ENCODE assay signal across 8 cellular contexts in the genomic region with DNA sequence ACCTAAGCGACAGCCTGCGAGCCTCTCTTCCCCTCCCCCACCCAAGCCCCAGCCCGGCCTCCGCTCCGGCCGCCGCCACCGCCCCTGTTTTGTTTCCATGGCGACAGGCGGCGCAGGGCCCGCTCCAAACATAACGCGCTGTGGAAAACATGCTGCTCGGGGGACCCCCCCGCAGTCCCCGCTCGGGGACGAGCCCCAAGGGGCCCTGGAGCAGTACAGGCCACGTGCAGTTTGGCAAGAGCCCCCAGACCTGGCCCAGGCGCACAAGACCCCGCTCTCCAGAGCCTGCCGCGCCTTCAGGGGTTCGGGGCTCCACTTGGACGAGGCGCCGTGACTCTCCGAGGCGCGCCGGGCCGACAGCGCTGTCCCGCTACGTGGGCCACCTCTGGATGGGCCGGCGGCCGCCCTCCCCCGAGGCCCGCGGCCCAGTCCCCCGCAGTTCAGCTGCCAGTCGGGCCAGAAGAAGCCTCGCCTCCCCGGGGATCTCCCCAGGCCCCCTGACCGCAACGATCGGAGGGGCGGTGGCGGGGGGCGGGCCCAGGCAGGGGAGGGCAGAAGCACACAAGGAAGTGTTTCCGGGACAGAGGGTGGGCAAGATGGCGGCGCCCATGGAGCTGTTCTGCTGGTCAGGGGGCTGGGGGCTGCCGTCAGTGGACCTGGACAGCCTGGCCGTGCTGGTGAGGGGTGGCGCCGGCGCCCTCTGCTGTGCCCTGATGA. TPM values are rescaled to one million over a fixed set of nuclear protein-coding genes. Genes with fewer than 3 reads are reported as not detected.
DNase-seq lines count a peak whose midpoint lies in the region; ATAC-seq and TF ChIP-seq lines count a peak whose summit lies in the region.

A gene with protein sequence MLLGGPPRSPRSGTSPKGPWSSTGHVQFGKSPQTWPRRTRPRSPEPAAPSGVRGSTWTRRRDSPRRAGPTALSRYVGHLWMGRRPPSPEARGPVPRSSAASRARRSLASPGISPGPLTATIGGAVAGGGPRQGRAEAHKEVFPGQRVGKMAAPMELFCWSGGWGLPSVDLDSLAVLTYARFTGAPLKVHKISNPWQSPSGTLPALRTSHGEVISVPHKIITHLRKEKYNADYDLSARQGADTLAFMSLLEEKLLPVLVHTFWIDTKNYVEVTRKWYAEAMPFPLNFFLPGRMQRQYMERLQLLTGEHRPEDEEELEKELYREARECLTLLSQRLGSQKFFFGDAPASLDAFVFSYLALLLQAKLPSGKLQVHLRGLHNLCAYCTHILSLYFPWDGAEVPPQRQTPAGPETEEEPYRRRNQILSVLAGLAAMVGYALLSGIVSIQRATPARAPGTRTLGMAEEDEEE (plus strand): TSS at position 40 of the 717 bp plus-strand sequence. CDS start 110 bp downstream, at position 150.

- no peaks in the 10 kb centered on the region for H3K36me3 ChIP-seq in adrenal gland (replicated peaks in 1 of 2)
- no peaks in the 10 kb centered on the region for H3K36me3 ChIP-seq in prostate gland

- H3K4me3 ChIP-seq in HFF-Myc (replicated peaks; ENCODE audit: low read depth, low read length) (peak within 1 kb of the TSS; percentile 100), adrenal gland (peak within 1 kb of the TSS; percentile 55 to 94 (median 84)), prostate gland (peak within 1 kb of the TSS; percentile 77 to 95)

- intact Hi-C loops in T-helper 1 cell treated with Interleukin-12 subunit alpha and Interleukin-12 subunit beta and Interleukin-4 antibody, amounts not matched to agents 30 ng/mL and 1 ng/mL, for 36 hours (cut with micrococcal nuclease), result loop anchor here (1.0 kb wide), 3 partner anchors 18 to 53 kb away; partner anchors contain the start of gene SCAMP3
- intact Hi-C loops in adrenal gland (cut with DNase I), result loop anchor here in 1 of 2 donors (5.0 kb wide), 1 partner anchor 33 kb away; a partner anchor contains a TSS
- intact Hi-C loops in left cardiac atrium (cut with DNase I), result no loop called here
- intact Hi-C loops in prostate gland (cut with DNase I), result loop anchor here (5.0 kb wide), 1 partner anchor 33 kb away; a partner anchor contains a TSS

- TF ChIP-seq CTCF in HFF-Myc (IDR thresholded peaks at IDR 0.05; ENCODE audit: low read depth, low read length, missing control alignments), result no peak
- TF ChIP-seq CTCF in adrenal gland (IDR thresholded peaks at IDR 0.05), result no peak
- peak in 1 of 4 experiments; percentile 12 for TF ChIP-seq CTCF in prostate gland (IDR thresholded peaks at IDR 0.05)

- TF ChIP-seq POLR2A in adrenal gland (IDR thresholded peaks at IDR 0.05) (peak in 1 of 2 donors; percentile 25), prostate gland (IDR thresholded peaks at IDR 0.05) (peak; percentile 59)

- WGBS in adrenal gland, 4 donors, result 0 to 2% (median 0%) methylated on average over 9 to 60 of the region's 60 CpGs
- WGBS in prostate gland, result under 1% methylated on average over 59 of the region's 60 CpGs

- ATAC-seq in left cardiac atrium, result peak; percentile 89

- H3K27me3 ChIP-seq in adrenal gland (no peaks in the 10 kb centered on the region), prostate gland (replicated peaks; ENCODE audit: insufficient read depth) (no peaks in the 10 kb centered on the region)

- H3K4me1 ChIP-seq in adrenal gland (replicated peaks in 1 of 2), result peaks cover 24 to 30% of the 10 kb centered on the region in 2 donors
- H3K4me1 ChIP-seq in prostate gland (replicated peaks), result peaks cover 7% of the 10 kb centered on the region

- DNase-seq in GM04504 (ENCODE audit: low read depth) (peak; percentile 82), HFF-Myc (ENCODE audit: extremely low read depth, low read depth) (no peak), NCI-H1105 treated with DMSO at 0.1 percent for 48 hours (lab: John Stamatoyannopoulos, UW) (peak; percentile 77), adrenal gland (peak; percentile 84 to 93 (median 87)), left cardiac atrium (peak; percentile 95), prostate gland (ENCODE audit: low spot score) (peak; percentile 78), ureter (ENCODE audit: low spot score) (peak; percentile 92)

- H3K27ac ChIP-seq in adrenal gland, result peak within 1 kb of the TSS; percentile 80 to 98 (median 89)
- peak within 1 kb of the TSS; percentile 90 to 98 for H3K27ac ChIP-seq in prostate gland

- H3K9me3 ChIP-seq in adrenal gland (replicated peaks in 1 of 3) (no peaks in the 10 kb centered on the region), prostate gland (no peaks in the 10 kb centered on the region)

RNA-seq across cellular contexts. Expression of the gene that starts here (rescaled TPM):
- 40.2 and 43.5 TPM in 2 replicates for total RNA-seq in T-helper 1 cell treated with Interleukin-12 subunit alpha and Interleukin-12 subunit beta and Interleukin-4 antibody, amounts not matched to agents 30 ng/mL and 1 ng/mL, for 36 hours
- total RNA-seq in adrenal gland (10 to 100 TPM; 39.2 to 83.8 (median 45.5) TPM), left cardiac atrium (10 to 100 TPM; 19.7 to 25.5 TPM), prostate gland (10 to 100 TPM; 49.6 to 57.1 TPM), ureter (31.6 TPM)
- 100 to 1,000 TPM in 1 of 3 donors, 10 to 100 TPM in 2; 26.7 to 111 (median 79.8) TPM for polyA plus RNA-seq in adrenal gland

Comparison
In these comparisons a context has a peak if more than half of its experiments do, and no peak if none do; other contexts are left out.
1. intact Hi-C loops: an anchor here in T-helper 1 cell treated with Interleukin-12 subunit alpha and Interleukin-12 subunit beta and Interleukin-4 antibody, amounts not matched to agents 30 ng/mL and 1 ng/mL, for 36 hours (1.0 kb wide) and prostate gland (5.0 kb wide); none called in left cardiac atrium.